ENCODE assay signal across 9 cellular contexts in genomic region chr7:29950480-29950879, GRCh38.
"Had no signal": no experiment of that assay in that cellular context is flagged by ENCODE, and none has a peak within 500 bp of the region (broad histone marks: within the 10 kb centered on the region; RNA-seq: fewer than 3 reads in every experiment).

No MANE protein-coding gene starts in this region.

- FAIRE-seq: H1, H54, HTR-8/SVneo had no signal

- H3K9ac ChIP-seq: KMS-11 had no signal

- H2AFZ ChIP-seq: GM23338 had no signal

- H3K27ac ChIP-seq: KMS-11 had no signal

- DNase-seq: H9, HCEC 1CT, IMR-90, KBM-7 had no signal

- ATAC-seq: GM23338 had no signal

- H3K4me2 ChIP-seq: GM23338, KMS-11 had no signal

- H3K4me3 ChIP-seq: GM23338 had no signal
